In the genomic region with DNA sequence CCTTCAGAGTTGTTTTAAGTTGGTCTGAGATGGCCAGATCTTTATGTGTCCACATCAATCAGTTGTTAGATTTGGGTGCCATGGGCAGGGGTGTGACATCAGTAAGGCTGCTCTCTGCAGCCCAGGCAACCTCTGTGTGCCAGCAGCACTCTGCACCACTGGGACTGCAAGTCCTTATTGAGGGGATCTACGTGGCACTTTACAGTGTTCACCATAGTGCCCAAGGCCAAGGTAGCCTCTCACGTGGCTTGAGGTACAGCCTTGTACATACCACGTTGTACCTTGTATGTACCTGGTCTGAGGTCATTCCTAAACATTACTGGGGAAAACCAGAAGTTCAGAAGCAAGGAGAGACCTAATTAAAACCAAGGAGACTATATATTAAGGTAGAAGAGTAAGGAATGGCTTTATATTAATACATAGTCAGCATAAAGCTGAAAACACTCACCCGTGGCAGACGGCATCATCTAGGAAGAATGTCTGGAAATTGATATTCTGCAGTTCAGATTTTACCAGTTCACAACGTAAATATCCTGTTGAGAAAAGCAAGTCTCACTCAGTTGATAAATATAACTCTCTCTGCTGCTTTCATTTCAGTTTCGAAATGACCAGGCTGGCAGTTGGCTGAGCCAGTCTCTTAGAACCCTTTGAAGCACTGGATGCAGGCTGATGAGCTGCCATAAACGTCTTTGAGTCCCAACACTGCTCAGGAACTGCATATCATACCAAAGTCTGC, we compare ENCODE assay signal across 9 cellular contexts.
DNase-seq lines count a peak whose midpoint lies in the region; ATAC-seq, FAIRE-seq and TF ChIP-seq lines count a peak whose summit lies in the region.
"Had no signal": no experiment of that assay in that cellular context is flagged by ENCODE, and none has a peak within 500 bp of the region (broad histone marks: within the 10 kb centered on the region; RNA-seq: fewer than 3 reads in every experiment).

No MANE protein-coding gene starts in this region.

- peak overlapping the region; percentile 49 to 97 for H3K27ac Mint-ChIP-seq in effector memory CD8-positive, alpha-beta T cell

- H3K4me3 Mint-ChIP-seq in effector memory CD8-positive, alpha-beta T cell = peak overlapping the region; percentile 34 to 54

- intact Hi-C loops in head of caudate nucleus (cut with DNase I) = no loop called here
- intact Hi-C loops in pancreas (cut with DNase I) = no loop called here

- peak; percentile 25 for DNase-seq in GM18507 (ENCODE audit: extremely low spot score, insufficient read length, low read depth)
- no peak for DNase-seq in effector memory CD8-positive, alpha-beta T cell
- no peak for DNase-seq in RCC 7860 (ENCODE audit: low spot score)
- no peak for DNase-seq in kidney tubule cell (ENCODE audit: low spot score)
- no peak for DNase-seq in head of caudate nucleus
- DNase-seq in pancreas = no peak
- DNase-seq: NCI-H510A had no signal

- peaks cover 3% of the 10 kb centered on the region for H3K36me3 Mint-ChIP-seq in effector memory CD8-positive, alpha-beta T cell (ENCODE audit: insufficient read depth)

- WGBS in pancreas, 2 donors = 71 to 74% methylated on average over 8 of the region's 8 CpGs

- peaks cover 12 to 29% of the 10 kb centered on the region in 2 donors for H3K4me1 Mint-ChIP-seq in effector memory CD8-positive, alpha-beta T cell (ENCODE audit: low read depth in 2 of 2)

- no peaks in the 10 kb centered on the region for H3K4me1 ChIP-seq in pancreas

- TF ChIP-seq CTCF in pancreas (IDR thresholded peaks at IDR 0.05) = no peak

- H3K9me3 Mint-ChIP-seq in effector memory CD8-positive, alpha-beta T cell = no peaks in the 10 kb centered on the region

- peak; percentile 93 for FAIRE-seq in GM18507 (lab: Jason Lieb, UNC)
- FAIRE-seq in RCC 7860 (lab: Jason Lieb, UNC) = no peak
- FAIRE-seq in pancreas (lab: Jason Lieb, UNC) = no peak

- H3K4me3 ChIP-seq in pancreas = no peak overlapping the region

- no peaks in the 10 kb centered on the region for H3K27me3 ChIP-seq in pancreas

- ATAC-seq in GM21381 (IDR thresholded peaks at IDR 0.05; ENCODE audit: unreplicated experiment) (peak; percentile 60), HG03280 (IDR thresholded peaks at IDR 0.05; ENCODE audit: unreplicated experiment) (peak; percentile 58), pancreas (no peak)
- peak; percentile 57 for ATAC-seq in effector memory CD8-positive, alpha-beta T cell (replicated peaks)

- H3K9me3 ChIP-seq in pancreas = no peaks in the 10 kb centered on the region

- no peaks in the 10 kb centered on the region for H3K36me3 ChIP-seq in pancreas

- H3K27ac ChIP-seq in pancreas = no peak overlapping the region

- H3K27me3 Mint-ChIP-seq in effector memory CD8-positive, alpha-beta T cell = no peaks in the 10 kb centered on the region

Comparison
In these comparisons a context has a peak if more than half of its experiments do, and no peak if none do; other contexts are left out.
1. ATAC-seq: peak in GM21381 (single experiment), HG03280 (single experiment) and effector memory CD8-positive, alpha-beta T cell (single experiment); none in pancreas (0 of 4).